ENCODE assay signal across 17 cellular contexts in the genomic region with DNA sequence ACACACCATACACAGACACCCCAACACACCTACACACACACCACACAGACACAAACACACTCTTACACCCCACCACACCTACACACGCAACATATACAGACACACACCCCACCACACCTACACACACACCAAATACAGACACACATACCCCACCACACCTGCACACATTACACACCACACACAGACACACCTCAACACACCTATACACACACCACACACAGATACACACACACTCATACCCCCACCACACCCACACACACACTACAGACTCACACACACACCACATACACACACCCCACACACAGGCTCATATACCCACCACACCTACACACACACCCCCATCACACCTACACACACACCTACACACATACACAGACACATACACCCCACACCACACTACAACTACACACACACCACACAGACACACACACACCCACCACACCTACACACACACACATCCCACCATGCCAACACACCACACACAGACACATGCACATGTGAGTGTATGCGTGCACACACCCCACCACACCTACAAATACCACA.
"Had no signal": no experiment of that assay in that cellular context is flagged by ENCODE, and none has a peak within 500 bp of the region (broad histone marks: within the 10 kb centered on the region; RNA-seq: fewer than 3 reads in every experiment).

No MANE protein-coding gene starts in this region.

- H3K4me1 Mint-ChIP-seq: activated naive CD4-positive, alpha-beta T cell treated with anti-CD3 and anti-CD28 coated beads, Interleukin-2, amount 50 U/mL, for 24 hours; endodermal cell; immature natural killer cell; nephron had no signal

- H3K4me1 ChIP-seq: esophagus muscularis mucosa, lower lobe of right lung, sigmoid colon had no signal

- H3K27ac ChIP-seq: brain microvascular endothelial cell, esophagus muscularis mucosa, lower lobe of right lung, sigmoid colon, upper lobe of left lung had no signal

- FAIRE-seq: TTC549 had no signal

- H3K27me3 Mint-ChIP-seq: activated naive CD4-positive, alpha-beta T cell treated with anti-CD3 and anti-CD28 coated beads, Interleukin-2, amount 50 U/mL, for 24 hours; T-helper 17 cell had no signal

- H3K36me3 Mint-ChIP-seq: immature natural killer cell had no signal

- H3K4me3 ChIP-seq: esophagus muscularis mucosa, lower lobe of right lung, mucosa of descending colon, sigmoid colon, upper lobe of left lung had no signal

- ATAC-seq: lower lobe of right lung, mucosa of descending colon had no signal

- H3K27me3 ChIP-seq: brain microvascular endothelial cell, esophagus muscularis mucosa, sigmoid colon, upper lobe of left lung had no signal

- H3K27ac Mint-ChIP-seq: activated naive CD4-positive, alpha-beta T cell treated with anti-CD3 and anti-CD28 coated beads, Interleukin-2, amount 50 U/mL, for 24 hours; endodermal cell; nephron; T-helper 17 cell had no signal

- H3K9me3 Mint-ChIP-seq: activated naive CD4-positive, alpha-beta T cell treated with anti-CD3 and anti-CD28 coated beads, Interleukin-2, amount 50 U/mL, for 24 hours; endodermal cell; immature natural killer cell; nephron had no signal

- H3K4me3 Mint-ChIP-seq: activated naive CD4-positive, alpha-beta T cell treated with anti-CD3 and anti-CD28 coated beads, Interleukin-2, amount 50 U/mL, for 24 hours; endodermal cell; immature natural killer cell; nephron; T-helper 17 cell had no signal

- H3K36me3 ChIP-seq: lower lobe of right lung, upper lobe of left lung had no signal

- DNase-seq: activated CD4-positive, CD25-positive, alpha-beta regulatory T cell; amygdala; brain microvascular endothelial cell; cerebellar nuclear complex; endodermal cell; immature natural killer cell; lower lobe of right lung; mucosa of descending colon; sigmoid colon; stimulated activated CD4-positive, alpha-beta T cell treated with anti-CD3 and anti-CD28 coated beads, Interleukin-2, amount 100 ng/mL, for 24 hours; stimulated activated naive CD4-positive, alpha-beta T cell treated with Interleukin-2 at 50 U/mL for 16 hours; T-helper 17 cell; upper lobe of left lung had no signal

- H3K9me3 ChIP-seq: esophagus muscularis mucosa, lower lobe of right lung, mucosa of descending colon, sigmoid colon, upper lobe of left lung had no signal
